Comparison of ENCODE assay signal across 9 cellular contexts in genomic region chr20:44702776-44703175, GRCh38. TPM values are rescaled to one million over a fixed set of nuclear protein-coding genes. Genes with fewer than 3 reads are reported as not detected.
DNase-seq lines count a peak whose midpoint lies in the region; ATAC-seq and TF ChIP-seq lines count a peak whose summit lies in the region.
"Had no signal": no experiment of that assay in that cellular context is flagged by ENCODE, and none has a peak within 500 bp of the region (broad histone marks: within the 10 kb centered on the region; RNA-seq: fewer than 3 reads in every experiment).

No MANE protein-coding gene starts in this region.

- peaks cover 39 to 84% of the 10 kb centered on the region in 2 donors for H3K4me1 ChIP-seq in thoracic aorta (ENCODE audit: control insufficient read depth in 1 of 2, low read depth in 2 of 2)

- H3K27me3 ChIP-seq in thoracic aorta (replicated peaks; ENCODE audit: insufficient read depth) = no peaks in the 10 kb centered on the region

- no peaks in the 10 kb centered on the region for H3K4me1 Mint-ChIP-seq in immature natural killer cell
- H3K4me1 Mint-ChIP-seq: CD4-positive, CD25-positive, alpha-beta regulatory T cell had no signal

- no peaks in the 10 kb centered on the region for H3K9me3 Mint-ChIP-seq in immature natural killer cell
- H3K9me3 Mint-ChIP-seq: CD4-positive, CD25-positive, alpha-beta regulatory T cell had no signal

- H3K27me3 Mint-ChIP-seq in immature natural killer cell (ENCODE audit: low read depth in 3 of 3) = peaks cover 0 to 6% (median 4%) of the 10 kb centered on the region in 3 donors

- no peaks in the 10 kb centered on the region for H3K9me3 ChIP-seq in thoracic aorta

- no peak overlapping the region for H3K27ac Mint-ChIP-seq in immature natural killer cell
- H3K27ac Mint-ChIP-seq: CD4-positive, CD25-positive, alpha-beta regulatory T cell had no signal

- H3K4me3 ChIP-seq in thoracic aorta = no peak overlapping the region

- H3K27ac ChIP-seq in thoracic aorta = peak overlapping the region; percentile 92 to 95

- in situ Hi-C loops in KBM-7 (cut with MboI; ENCODE audit: low pct_unique_long_range_greater_than_20kb, low sequenced_read_pairs) = no loop called here

- DNase-seq in NCI-H526 (lab: John Stamatoyannopoulos, UW) = peak; percentile 9 to 69
- DNase-seq in NCI-H526 treated with DMSO at 0.1 percent for 48 hours (lab: John Stamatoyannopoulos, UW) = no peak
- DNase-seq in amniotic epithelial cell (ENCODE audit: low read depth) = peak; percentile 93
- peak; percentile 20 to 43 (median 24) for DNase-seq in immature natural killer cell
- DNase-seq in thoracic aorta (ENCODE audit: low spot score) = peak; percentile 76
- no peak for DNase-seq in NCI-H2227 (lab: John Stamatoyannopoulos, UW; ENCODE audit: unreplicated experiment)
- no peak for DNase-seq in KBM-7
- DNase-seq in AML-193 (lab: John Stamatoyannopoulos, UW) = no peak
- DNase-seq: CD4-positive, CD25-positive, alpha-beta regulatory T cell had no signal

- peak; percentile 11 for TF ChIP-seq CTCF in thoracic aorta (IDR thresholded peaks at IDR 0.05)

- H3K36me3 ChIP-seq in thoracic aorta = no peaks in the 10 kb centered on the region

- peak; percentile 57 for ATAC-seq in thoracic aorta (ENCODE audit: insufficient number of reproducible peaks, low FRiP score, low read depth)

- H3K36me3 Mint-ChIP-seq in immature natural killer cell = no peaks in the 10 kb centered on the region
- H3K36me3 Mint-ChIP-seq: CD4-positive, CD25-positive, alpha-beta regulatory T cell had no signal

- no peak overlapping the region for H3K4me3 Mint-ChIP-seq in immature natural killer cell

RNA-seq across cellular contexts. Expression of gene CCN5, which starts 12.4 kb away (rescaled TPM):
- polyA plus RNA-seq in immature natural killer cell = not detected
- 100 to 1,000 TPM; 652 to 994 TPM for total RNA-seq in thoracic aorta
- total RNA-seq: CD4-positive, CD25-positive, alpha-beta regulatory T cell had no signal
- polyA plus RNA-seq: CD4-positive, CD25-positive, alpha-beta regulatory T cell had no signal

RNA-seq across cellular contexts. Expression of gene KCNK15, which starts 42.9 kb away (rescaled TPM):
- polyA plus RNA-seq in immature natural killer cell = not detected
- 10 to 100 TPM; 26.3 to 60.0 TPM for total RNA-seq in thoracic aorta
- total RNA-seq: CD4-positive, CD25-positive, alpha-beta regulatory T cell had no signal
- polyA plus RNA-seq: CD4-positive, CD25-positive, alpha-beta regulatory T cell had no signal

RNA-seq across cellular contexts. Expression of gene ADA, which starts 51.3 kb away (rescaled TPM):
- 100 to 1,000 TPM in 2 of 3 donors, 10 to 100 TPM in 1; 96.9 to 150 (median 124) TPM for polyA plus RNA-seq in immature natural killer cell
- 10 to 100 TPM in 1 of 2 donors, 1 to 10 TPM in 1; 8.1 to 20.6 TPM for total RNA-seq in thoracic aorta

Comparison
In these comparisons a context has a peak if more than half of its experiments do, and no peak if none do; other contexts are left out.
1. DNase-seq: peak in NCI-H526 (2 of 2), amniotic epithelial cell (single experiment), immature natural killer cell (3 of 3) and thoracic aorta (single experiment); none in NCI-H526 treated with DMSO at 0.1 percent for 48 hours (single experiment), NCI-H2227 (single experiment), KBM-7 (single experiment) and AML-193 (0 of 2).